26 cellular contexts compared by ENCODE assay signal in the genomic region with DNA sequence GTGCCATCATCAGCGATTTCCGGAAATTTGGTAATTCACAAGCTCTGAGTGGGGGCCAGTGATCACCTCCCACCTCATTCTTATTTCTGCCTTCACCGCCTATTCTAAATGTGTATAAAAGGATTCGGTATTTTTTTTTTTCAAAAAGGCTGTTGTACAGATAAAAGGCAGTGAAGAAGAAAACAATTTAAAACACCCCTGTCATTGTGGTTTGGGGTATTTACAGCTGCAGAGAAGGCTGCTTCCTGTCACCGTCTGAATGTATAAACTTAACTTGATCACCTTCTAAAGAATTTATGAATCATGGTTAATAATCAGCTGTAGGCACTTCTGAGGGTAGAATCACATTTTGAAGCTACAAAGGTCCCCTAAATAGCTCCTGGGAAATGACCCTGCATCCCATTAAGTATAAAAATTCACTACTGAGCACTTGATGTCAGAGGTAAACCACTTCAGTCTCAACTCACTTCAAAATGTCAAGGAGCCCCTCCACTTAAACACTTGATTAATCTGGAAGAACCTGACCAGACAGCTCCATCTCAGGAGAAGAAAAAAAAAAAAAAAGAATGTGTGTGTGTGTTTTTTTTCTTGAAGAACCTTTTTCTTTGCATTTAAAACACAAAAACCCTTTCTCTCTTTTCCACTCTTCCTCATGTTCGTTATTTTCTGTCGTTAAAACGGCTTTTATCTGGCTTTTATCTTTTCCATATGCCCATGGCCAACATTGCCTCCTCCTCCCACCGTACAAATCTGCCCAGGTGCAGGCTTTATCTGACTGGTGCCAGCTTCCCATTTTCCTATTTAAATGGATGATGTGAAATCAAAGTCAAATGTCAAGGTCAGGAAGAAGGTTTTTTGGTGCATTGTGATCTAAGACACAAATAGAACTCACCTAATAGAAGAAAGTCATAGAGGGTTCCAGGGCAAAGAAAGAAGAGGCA.
DNase-seq lines count a peak whose midpoint lies in the region; ATAC-seq and TF ChIP-seq lines count a peak whose summit lies in the region.
"Had no signal": no experiment of that assay in that cellular context is flagged by ENCODE, and none has a peak within 500 bp of the region (broad histone marks: within the 10 kb centered on the region; RNA-seq: fewer than 3 reads in every experiment).

No MANE protein-coding gene starts in this region.

- no peak overlapping the region for H3K9ac ChIP-seq in endodermal cell (ENCODE audit: extremely low read depth, low read length, poor library complexity, severe bottlenecking)

- no peak overlapping the region for H3K4me3 Mint-ChIP-seq in endodermal cell
- H3K4me3 Mint-ChIP-seq: activated T-helper 1 cell treated with anti-CD3 and anti-CD28 coated beads, Interleukin-12 subunit alpha, Interleukin-12 subunit beta, Interleukin-2, Interleukin-4 antibody, amounts not matched to agents 30 ng/mL and 10 ng/mL and 1 ng/mL, durations not matched to agents 14 hours and 24 hours and 36 hours; T-cell had no signal

- no peaks in the 10 kb centered on the region for H3K36me3 Mint-ChIP-seq in endodermal cell (ENCODE audit: low read depth)
- H3K36me3 Mint-ChIP-seq: T-cell had no signal

- H3K27me3 ChIP-seq in endodermal cell (ENCODE audit: control insufficient read depth, insufficient read depth, low read length, poor library complexity, severe bottlenecking) (no peaks in the 10 kb centered on the region), thymus (ENCODE audit: control insufficient read depth, insufficient read depth) (no peaks in the 10 kb centered on the region)
- H3K27me3 ChIP-seq: stomach had no signal

- H3K4me3 ChIP-seq in endodermal cell (ENCODE audit: low read length) (no peak overlapping the region), thymus (ENCODE audit: low read length) (peak overlapping the region; percentile 4)
- H3K4me3 ChIP-seq: HAP-1, PC-9, stomach had no signal

- H3K9me3 ChIP-seq in endodermal cell (ENCODE audit: control insufficient read depth, low read length) (no peaks in the 10 kb centered on the region), thymus (ENCODE audit: control insufficient read depth) (no peaks in the 10 kb centered on the region)
- H3K9me3 ChIP-seq: HAP-1 had no signal

- H3K27ac ChIP-seq in endodermal cell (ENCODE audit: low read depth, low read length) (no peak overlapping the region), thymus (ENCODE audit: low read depth) (peak overlapping the region; percentile 80)
- H3K27ac ChIP-seq: 22Rv1, PC-9, stomach had no signal

- peaks cover 2% of the 10 kb centered on the region for H3K9me3 Mint-ChIP-seq in endodermal cell
- H3K9me3 Mint-ChIP-seq: activated T-helper 1 cell treated with anti-CD3 and anti-CD28 coated beads, Interleukin-12 subunit alpha, Interleukin-12 subunit beta, Interleukin-2, Interleukin-4 antibody, amounts not matched to agents 30 ng/mL and 10 ng/mL and 1 ng/mL, durations not matched to agents 14 hours and 24 hours and 36 hours had no signal

- no peak for TF ChIP-seq CTCF in endodermal cell (conservative IDR thresholded peaks at IDR 0.05)

- ATAC-seq in HG03280 (IDR thresholded peaks at IDR 0.05; ENCODE audit: unreplicated experiment) = no peak
- ATAC-seq: activated naive CD4-positive, alpha-beta T cell treated with anti-CD3 and anti-CD28 coated beads, Interleukin-2, amount 50 U/mL, for 72 hours; left cardiac atrium had no signal

- H3K36me3 ChIP-seq in endodermal cell (ENCODE audit: control insufficient read depth, insufficient read depth, low read length) = no peaks in the 10 kb centered on the region
- no peaks in the 10 kb centered on the region for H3K36me3 ChIP-seq in thymus (ENCODE audit: control insufficient read depth, insufficient read depth)
- H3K36me3 ChIP-seq: HAP-1, stomach had no signal

- peaks cover 12% of the 10 kb centered on the region for H3K4me1 Mint-ChIP-seq in endodermal cell

- WGBS in endodermal cell (ENCODE audit: insufficient coverage in 1 of 2, insufficient read length in 1 of 2), 2 experiments = 90 to 100% methylated on average over 3 to 9 of the region's 9 CpGs
- 4% methylated on average over 9 of the region's 9 CpGs for WGBS in thymus

- DNase-seq in DMS79 treated with DMSO at 0.1 percent for 48 hours (lab: John Stamatoyannopoulos, UW) = peak; percentile 5
- no peak for DNase-seq in DMS79 (lab: John Stamatoyannopoulos, UW)
- peak; percentile 58 for DNase-seq in NCI-H187 treated with DMSO at 0.1 percent for 48 hours (lab: John Stamatoyannopoulos, UW)
- DNase-seq in endodermal cell = no peak
- no peak for DNase-seq in activated CD8-positive, alpha-beta memory T cell treated with anti-CD3 and anti-CD28 coated beads, Interleukin-2, amount 50 U/mL, for 48 hours
- DNase-seq in NCI-H1930 (lab: John Stamatoyannopoulos, UW) = no peak
- DNase-seq: activated CD4-positive, alpha-beta T cell treated with anti-CD3 and anti-CD28 coated beads for 48 hours; AML-193; Calu3; effector memory CD4-positive, alpha-beta T cell; left cardiac atrium; NCI-H1436; NCI-H82; PC-9; posterior cingulate gyrus; SIG-M5; stimulated activated CD4-positive, alpha-beta T cell treated with anti-CD3 and anti-CD28 coated beads, Interleukin-1b, Interleukin-23, amount 100 ng/mL, for 48 hours; stomach; T-cell; trophoblast cell had no signal

- peaks cover 4% of the 10 kb centered on the region for H3K27me3 Mint-ChIP-seq in endodermal cell (ENCODE audit: insufficient read depth)

- peak overlapping the region; percentile 26 for H3K27ac Mint-ChIP-seq in endodermal cell
- H3K27ac Mint-ChIP-seq: activated naive CD4-positive, alpha-beta T cell treated with anti-CD3 and anti-CD28 coated beads, Interleukin-2, amount 50 U/mL, for 72 hours; activated T-helper 1 cell treated with anti-CD3 and anti-CD28 coated beads, Interleukin-12 subunit alpha, Interleukin-12 subunit beta, Interleukin-2, Interleukin-4 antibody, amounts not matched to agents 30 ng/mL and 10 ng/mL and 1 ng/mL, durations not matched to agents 14 hours and 24 hours and 36 hours; T-cell had no signal

- peaks cover 4% of the 10 kb centered on the region for H3K4me1 ChIP-seq in endodermal cell (ENCODE audit: control insufficient read depth, insufficient read depth, low read length)
- H3K4me1 ChIP-seq in thymus (ENCODE audit: control insufficient read depth, insufficient read depth, low read length) = peaks cover 72% of the 10 kb centered on the region
- H3K4me1 ChIP-seq: HAP-1, stomach had no signal

Comparison
In these comparisons a context has a peak if more than half of its experiments do, and no peak if none do; other contexts are left out.
1. DNase-seq: peak in DMS79 treated with DMSO at 0.1 percent for 48 hours (single experiment) and NCI-H187 treated with DMSO at 0.1 percent for 48 hours (single experiment); none in DMS79 (single experiment), endodermal cell (single experiment), activated CD8-positive, alpha-beta memory T cell treated with anti-CD3 and anti-CD28 coated beads, Interleukin-2, amount 50 U/mL, for 48 hours (single experiment) and NCI-H1930 (0 of 2).